ENCODE assay signal across 8 cellular contexts in genomic region chr5:88675758-88676636, GRCh38.
DNase-seq lines count a peak whose midpoint lies in the region; ATAC-seq and TF ChIP-seq lines count a peak whose summit lies in the region.

No MANE protein-coding gene starts in this region.

- H3K36me3 ChIP-seq in iPS-18a (ENCODE audit: control insufficient read depth, low read depth, low read length), result no peaks in the 10 kb centered on the region

- DNase-seq in AG10803 (ENCODE audit: low read depth) (peak; percentile 18), NCI-H510A treated with DMSO at 0.1 percent for 48 hours (lab: John Stamatoyannopoulos, UW) (peak; percentile 75), anterior cingulate cortex (lab: John Stamatoyannopoulos, UW) (peak in 45 of 58 donors; percentile 51 to 87 (median 75)), NCI-H1436 (lab: John Stamatoyannopoulos, UW) (no peak)

- H3K9ac ChIP-seq in iPS-18a (ENCODE audit: low read length), result no peak overlapping the region

- TF ChIP-seq CTCF in AG10803 (conservative IDR thresholded peaks at IDR 0.05; ENCODE audit: low read length), result no peak

- peak overlapping the region; percentile 35 for H3K4me3 ChIP-seq in AG10803 (ENCODE audit: low read length)
- peak overlapping the region; percentile 59 for H3K4me3 ChIP-seq in iPS-18a (ENCODE audit: low read length)
- peak overlapping the region; percentile 2 to 49 (median 38) for H3K4me3 ChIP-seq in skin epidermis

- H3K27ac ChIP-seq in iPS-18a (ENCODE audit: low read length) (no peak overlapping the region), skin epidermis (no peak overlapping the region)

- peaks cover 40% of the 10 kb centered on the region for H3K4me1 ChIP-seq in iPS-18a (ENCODE audit: control insufficient read depth, low read depth, low read length)

- peaks cover 100% of the 10 kb centered on the region for H3K27me3 ChIP-seq in iPS-18a (ENCODE audit: control insufficient read depth, insufficient read depth, low read length)

- H3K9me3 ChIP-seq in iPS-18a (ENCODE audit: control insufficient read depth, low read depth, low read length), result no peaks in the 10 kb centered on the region

- ATAC-seq in GM18858 (IDR thresholded peaks at IDR 0.05; ENCODE audit: unreplicated experiment), result peak; percentile 40
- peak; percentile 27 for ATAC-seq in HG03066 (IDR thresholded peaks at IDR 0.05; ENCODE audit: low read depth, unreplicated experiment)
